In genomic region chr10:11288302-11288701, GRCh38 we compare ENCODE assay signal across 19 cellular contexts.
DNase-seq lines count a peak whose midpoint lies in the region; TF ChIP-seq lines count a peak whose summit lies in the region.
"Had no signal": no experiment of that assay in that cellular context is flagged by ENCODE, and none has a peak within 500 bp of the region (broad histone marks: within the 10 kb centered on the region; RNA-seq: fewer than 3 reads in every experiment).

No MANE protein-coding gene starts in this region.

- H3K4me1 ChIP-seq in cardiac muscle cell (ENCODE audit: low read depth) (no peaks in the 10 kb centered on the region), right atrium auricular region (no peaks in the 10 kb centered on the region)

- H3K27ac Mint-ChIP-seq in activated naive CD8-positive, alpha-beta T cell treated with anti-CD3 and anti-CD28 coated beads for 36 hours, result peak overlapping the region; percentile 44
- H3K27ac Mint-ChIP-seq in immature natural killer cell, result peak overlapping the region in 4 of 6 donors; percentile 22 to 71 (median 53)

- H3K4me1 Mint-ChIP-seq in activated naive CD8-positive, alpha-beta T cell treated with anti-CD3 and anti-CD28 coated beads for 36 hours, result peaks cover 25% of the 10 kb centered on the region
- peaks cover 18 to 45% of the 10 kb centered on the region in 2 donors for H3K4me1 Mint-ChIP-seq in immature natural killer cell

- DNase-seq in cardiac muscle cell (ENCODE audit: low read depth in 1 of 2, low spot score in 1 of 2) (no peak), right atrium auricular region (ENCODE audit: low spot score) (no peak), immature natural killer cell (no peak), HT-29 (ENCODE audit: low spot score) (no peak), hepatic stellate cell (ENCODE audit: low spot score) (no peak)
- no peak for DNase-seq in activated naive CD8-positive, alpha-beta T cell treated with anti-CD3 and anti-CD28 coated beads for 36 hours
- DNase-seq in effector CD4-positive, alpha-beta T cell, result no peak
- DNase-seq: ACHN; CD4-positive, CD25-positive, alpha-beta regulatory T cell; DND-41; GDM1; GOT3; NCI-H1092 treated with DMSO at 0.1 percent for 48 hours; NCI-H1694 treated with DMSO at 0.1 percent for 48 hours; NCI-H69; NK-92 treated with Interleukin-12 subunit alpha and Interleukin-12 subunit beta, amount 100 ng/mL, for 24 hours; OCI-M1; RPMI8226 had no signal

- TF ChIP-seq CTCF in cardiac muscle cell (IDR thresholded peaks at IDR 0.05; ENCODE audit: low read depth, low read length), result no peak
- TF ChIP-seq CTCF in right atrium auricular region (IDR thresholded peaks at IDR 0.05), result no peak

- no peak overlapping the region for H3K4me3 Mint-ChIP-seq in activated naive CD8-positive, alpha-beta T cell treated with anti-CD3 and anti-CD28 coated beads for 36 hours
- no peak overlapping the region for H3K4me3 Mint-ChIP-seq in immature natural killer cell
- H3K4me3 Mint-ChIP-seq: CD4-positive, CD25-positive, alpha-beta regulatory T cell had no signal

- H3K27me3 ChIP-seq in cardiac muscle cell, result no peaks in the 10 kb centered on the region
- no peaks in the 10 kb centered on the region for H3K27me3 ChIP-seq in right atrium auricular region

- H3K36me3 Mint-ChIP-seq in activated naive CD8-positive, alpha-beta T cell treated with anti-CD3 and anti-CD28 coated beads for 36 hours, result peaks cover 36% of the 10 kb centered on the region
- H3K36me3 Mint-ChIP-seq in immature natural killer cell, result peaks cover 19 to 44% (median 23%) of the 10 kb centered on the region in 3 donors

- no peaks in the 10 kb centered on the region for H3K9me3 Mint-ChIP-seq in activated naive CD8-positive, alpha-beta T cell treated with anti-CD3 and anti-CD28 coated beads for 36 hours
- no peaks in the 10 kb centered on the region for H3K9me3 Mint-ChIP-seq in immature natural killer cell
- H3K9me3 Mint-ChIP-seq: CD4-positive, CD25-positive, alpha-beta regulatory T cell had no signal

- H3K9me3 ChIP-seq in cardiac muscle cell (ENCODE audit: low read depth) (no peaks in the 10 kb centered on the region), right atrium auricular region (no peaks in the 10 kb centered on the region)

- H3K36me3 ChIP-seq in cardiac muscle cell (peaks cover 23% of the 10 kb centered on the region), right atrium auricular region (peaks cover 58% of the 10 kb centered on the region)

- H3K4me3 ChIP-seq in cardiac muscle cell (no peak overlapping the region), right atrium auricular region (no peak overlapping the region)

- H3K27me3 Mint-ChIP-seq in activated naive CD8-positive, alpha-beta T cell treated with anti-CD3 and anti-CD28 coated beads for 36 hours, result no peaks in the 10 kb centered on the region
- H3K27me3 Mint-ChIP-seq in immature natural killer cell (ENCODE audit: low read depth in 3 of 3), result peaks cover 2 to 33% (median 17%) of the 10 kb centered on the region in 3 donors
- H3K27me3 Mint-ChIP-seq: CD4-positive, CD25-positive, alpha-beta regulatory T cell had no signal

- H3K27ac ChIP-seq in cardiac muscle cell, result peak overlapping the region; percentile 65
- H3K27ac ChIP-seq in right atrium auricular region, result no peak overlapping the region
- H3K27ac ChIP-seq: KMS-11 had no signal
